Comparison of ENCODE assay signal across 10 cellular contexts in genomic region chr14:38256358-38256840, GRCh38. TPM values are rescaled to one million over a fixed set of nuclear protein-coding genes. Genes with fewer than 3 reads are reported as not detected.
DNase-seq lines count a peak whose midpoint lies in the region; ATAC-seq and TF ChIP-seq lines count a peak whose summit lies in the region.
"Had no signal": no experiment of that assay in that cellular context is flagged by ENCODE, and none has a peak within 500 bp of the region (broad histone marks: within the 10 kb centered on the region; RNA-seq: fewer than 3 reads in every experiment).

No MANE protein-coding gene starts in this region.

- DNase-seq in activated T-cell treated with anti-CD3 and anti-CD28 coated beads, Interleukin-2, amount 50 U/mL, for 24 hours = peak; percentile 32
- DNase-seq in activated T-cell treated with anti-CD3 and anti-CD28 coated beads for 4 hours (no peak), lung (ENCODE audit: low spot score) (no peak), tibial nerve (ENCODE audit: low spot score in 2 of 2) (peak in 1 of 2 donors; percentile 21), NCI-H1930 (lab: John Stamatoyannopoulos, UW) (no peak), left colon (no peak)
- DNase-seq in effector memory CD4-positive, alpha-beta T cell = no peak
- DNase-seq: AML-193, midbrain had no signal

- H3K4me1 ChIP-seq in effector memory CD4-positive, alpha-beta T cell (ENCODE audit: control insufficient read depth, insufficient read depth, low read length, poor library complexity, severe bottlenecking) = no peaks in the 10 kb centered on the region
- H3K4me1 ChIP-seq in lung (ENCODE audit: control insufficient read depth in 2 of 2, insufficient read depth in 2 of 2, low read length in 2 of 2) = no peaks in the 10 kb centered on the region
- peaks cover 0 to 15% (median 0%) of the 10 kb centered on the region in 4 donors for H3K4me1 ChIP-seq in tibial nerve

- no peak overlapping the region for H3K27ac Mint-ChIP-seq in activated T-cell treated with anti-CD3 and anti-CD28 coated beads, Interleukin-2, amount 50 U/mL, for 24 hours

- peaks cover 3% of the 10 kb centered on the region for H3K9me3 Mint-ChIP-seq in activated T-cell treated with anti-CD3 and anti-CD28 coated beads, Interleukin-2, amount 50 U/mL, for 24 hours

- intact Hi-C loops in left colon (cut with DNase I, micrococcal nuclease) = no loop called here

- H3K27me3 ChIP-seq in effector memory CD4-positive, alpha-beta T cell (replicated peaks; ENCODE audit: control insufficient read depth, insufficient read depth, low read length, poor library complexity, severe bottlenecking) = peaks cover 6% of the 10 kb centered on the region
- H3K27me3 ChIP-seq in lung (ENCODE audit: control insufficient read depth, insufficient read depth) (no peaks in the 10 kb centered on the region), tibial nerve (peaks cover 0 to 22% of the 10 kb centered on the region in 2 donors)

- TF ChIP-seq POLR2A in tibial nerve (IDR thresholded peaks at IDR 0.05) = no peak

- peak overlapping the region; percentile 22 for H3K4me3 ChIP-seq in effector memory CD4-positive, alpha-beta T cell (ENCODE audit: insufficient read depth, low read depth, low read length, poor library complexity, severe bottlenecking)
- H3K4me3 ChIP-seq in lung = no peak overlapping the region
- H3K4me3 ChIP-seq in tibial nerve = peak overlapping the region in 3 of 4 donors; percentile 31 to 55 (median 37)

- peaks cover 62% of the 10 kb centered on the region for H3K27me3 Mint-ChIP-seq in activated T-cell treated with anti-CD3 and anti-CD28 coated beads, Interleukin-2, amount 50 U/mL, for 24 hours

- H3K36me3 Mint-ChIP-seq in activated T-cell treated with anti-CD3 and anti-CD28 coated beads, Interleukin-2, amount 50 U/mL, for 24 hours (ENCODE audit: low read depth) = no peaks in the 10 kb centered on the region

- 17 to 29% methylated on average over 13 of the region's 13 CpGs for WGBS in lung, 2 donors
- 39% methylated on average over 13 of the region's 13 CpGs for WGBS in tibial nerve, 2 donors

- peak overlapping the region; percentile 50 for H3K4me3 Mint-ChIP-seq in activated T-cell treated with anti-CD3 and anti-CD28 coated beads, Interleukin-2, amount 50 U/mL, for 24 hours

- ATAC-seq in lung (ENCODE audit: insufficient read depth, low FRiP score) (peak; percentile 28), left colon (no peak), HG02623 (IDR thresholded peaks at IDR 0.05; ENCODE audit: unreplicated experiment) (no peak)

- H3K27ac ChIP-seq in effector memory CD4-positive, alpha-beta T cell (ENCODE audit: insufficient read depth, low read length, poor library complexity, severe bottlenecking) = no peak overlapping the region
- H3K27ac ChIP-seq in lung (ENCODE audit: low read depth in 1 of 2, low read length in 1 of 2) (peak overlapping the region; percentile 92 to 93), tibial nerve (peak overlapping the region in 2 of 4 donors; percentile 76 to 77)

- H3K4me1 Mint-ChIP-seq in activated T-cell treated with anti-CD3 and anti-CD28 coated beads, Interleukin-2, amount 50 U/mL, for 24 hours (ENCODE audit: low read depth) = peaks cover 10% of the 10 kb centered on the region

- TF ChIP-seq EP300 in tibial nerve (IDR thresholded peaks at IDR 0.05) = peak in 1 of 2 donors; percentile 2

- no peaks in the 10 kb centered on the region for H3K36me3 ChIP-seq in effector memory CD4-positive, alpha-beta T cell (ENCODE audit: control insufficient read depth, insufficient read depth, low read length)
- H3K36me3 ChIP-seq in lung (ENCODE audit: control insufficient read depth in 2 of 2, insufficient read depth in 2 of 2, low read length in 2 of 2) (no peaks in the 10 kb centered on the region), tibial nerve (no peaks in the 10 kb centered on the region)

- no peak for TF ChIP-seq CTCF in lung (IDR thresholded peaks at IDR 0.05; ENCODE audit: control extremely low read depth, extremely low read depth)
- TF ChIP-seq CTCF in tibial nerve (IDR thresholded peaks at IDR 0.05) = peak in 1 of 5 experiments; percentile 18

- H3K9me3 ChIP-seq in effector memory CD4-positive, alpha-beta T cell (ENCODE audit: control insufficient read depth, low read length) = no peaks in the 10 kb centered on the region
- peaks cover 0 to 4% of the 10 kb centered on the region in 2 donors for H3K9me3 ChIP-seq in lung (ENCODE audit: control insufficient read depth in 2 of 2, insufficient read depth in 1 of 2, low read length in 1 of 2)
- peaks cover 0 to 9% (median 0%) of the 10 kb centered on the region in 4 donors for H3K9me3 ChIP-seq in tibial nerve

RNA-seq across cellular contexts. Expression of gene CLEC14A, which starts 0.5 kb away (rescaled TPM):
- total RNA-seq in lung (10 to 100 TPM; 91.3 to 97.7 TPM), tibial nerve (10 to 100 TPM; 28.5 to 76.5 (median 64.3) TPM), left colon (1 to 10 TPM; 5.8 to 7.7 TPM)
- polyA plus RNA-seq in lung = 10 to 100 TPM; 28.4 to 75.3 TPM

RNA-seq across cellular contexts. Expression of gene SSTR1, which starts 48.7 kb away (rescaled TPM):
- total RNA-seq in lung (1 to 10 TPM; 4.3 to 7.9 TPM), tibial nerve (1 to 10 TPM; 1.0 to 2.1 (median 1.4) TPM), left colon (10 to 100 TPM; 10.0 to 10.5 TPM)
- 1 to 10 TPM; 1.6 to 2.2 TPM for polyA plus RNA-seq in lung
